ENCODE assay signal across 8 cellular contexts in the genomic region with DNA sequence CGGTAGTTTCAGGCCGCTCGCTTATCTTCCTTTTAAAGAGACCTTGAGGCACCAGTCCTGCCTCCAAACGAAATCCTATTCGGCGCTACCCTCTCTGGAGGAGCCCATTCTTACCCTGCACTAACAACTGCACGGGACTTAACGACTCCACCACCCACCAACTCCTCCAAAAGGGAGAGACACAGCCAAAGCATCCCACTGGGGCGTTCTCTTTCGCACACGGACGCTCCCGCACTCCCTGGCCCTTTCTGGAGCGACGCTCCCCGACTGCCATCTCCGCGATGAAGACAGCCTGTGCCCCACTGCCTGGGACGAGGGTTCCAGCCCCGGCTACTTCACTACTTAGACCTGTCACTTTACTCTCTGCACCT. TPM values are rescaled to one million over a fixed set of nuclear protein-coding genes. Genes with fewer than 3 reads are reported as not detected.
A peak's percentile ranks its signal among the peaks of the same experiment; 100 is the strongest.
DNase-seq lines count a peak whose midpoint lies in the region; ATAC-seq and TF ChIP-seq lines count a peak whose summit lies in the region.

No MANE protein-coding gene starts in this region.

- WGBS in ovary, 3 donors: 2 to 4% (median 2%) methylated on average over 20 of the region's 20 CpGs

- no peak for TF ChIP-seq POLR2A in ovary (IDR thresholded peaks at IDR 0.05)

- H3K4me1 ChIP-seq in ACC112 (ENCODE audit: control insufficient read depth, insufficient read depth, low read length, unreplicated experiment) (peaks cover 8% of the 10 kb centered on the region), ovary (ENCODE audit: insufficient read depth) (peaks cover 5% of the 10 kb centered on the region)

- H3K27ac ChIP-seq in ACC112 (ENCODE audit: low read depth, low read length): peak overlapping the region; percentile 74
- H3K27ac ChIP-seq in ovary: peak overlapping the region; percentile 91 to 97

- H3K9me3 ChIP-seq in ovary: no peaks in the 10 kb centered on the region

- no peak for TF ChIP-seq EP300 in ovary (IDR thresholded peaks at IDR 0.05)

- H3K27me3 Mint-ChIP-seq in T-helper 1 cell treated with Interleukin-12 subunit alpha and Interleukin-12 subunit beta and Interleukin-4 antibody, amounts not matched to agents 30 μg/mL and 1 μg/mL, for 36 hours (ENCODE audit: low read depth): no peaks in the 10 kb centered on the region

- H3K27me3 ChIP-seq in ACC112 (ENCODE audit: insufficient read depth, low read length) (no peaks in the 10 kb centered on the region), ovary (no peaks in the 10 kb centered on the region)

- intact Hi-C loops in ovary (cut with DNase I): no loop called here

- peaks cover 9% of the 10 kb centered on the region for H3K36me3 Mint-ChIP-seq in T-helper 1 cell treated with Interleukin-12 subunit alpha and Interleukin-12 subunit beta and Interleukin-4 antibody, amounts not matched to agents 30 μg/mL and 1 μg/mL, for 36 hours (ENCODE audit: low read depth)

- TF ChIP-seq CTCF in fibroblast of pulmonary artery (IDR thresholded peaks at IDR 0.05; ENCODE audit: low read length, missing control alignments) (no peak), ovary (IDR thresholded peaks at IDR 0.05) (no peak)

- DNase-seq in fibroblast of pulmonary artery (ENCODE audit: low read depth) (no peak), ovary (no peak), NCI-H446 (lab: John Stamatoyannopoulos, UW) (no peak), SHP77 treated with DMSO at 0.1 percent for 48 hours (lab: John Stamatoyannopoulos, UW) (no peak)
- DNase-seq in stimulated activated naive CD4-positive, alpha-beta T cell treated with Interleukin-2 at 50 U/mL for 16 hours (lab: John Stamatoyannopoulos, UW): no peak

- peak overlapping the region; percentile 99 for H3K4me3 Mint-ChIP-seq in T-helper 1 cell treated with Interleukin-12 subunit alpha and Interleukin-12 subunit beta and Interleukin-4 antibody, amounts not matched to agents 30 μg/mL and 1 μg/mL, for 36 hours

- H3K9me3 Mint-ChIP-seq in T-helper 1 cell treated with Interleukin-12 subunit alpha and Interleukin-12 subunit beta and Interleukin-4 antibody, amounts not matched to agents 30 μg/mL and 1 μg/mL, for 36 hours: no peaks in the 10 kb centered on the region

- H3K4me1 Mint-ChIP-seq in T-helper 1 cell treated with Interleukin-12 subunit alpha and Interleukin-12 subunit beta and Interleukin-4 antibody, amounts not matched to agents 30 μg/mL and 1 μg/mL, for 36 hours (ENCODE audit: low read depth): peaks cover 58% of the 10 kb centered on the region

- peak; percentile 2 for ATAC-seq in GM21423 (IDR thresholded peaks at IDR 0.05; ENCODE audit: unreplicated experiment)

- H3K4me3 ChIP-seq in ACC112 (ENCODE audit: low read depth, low read length) (peak overlapping the region; percentile 80), fibroblast of pulmonary artery (replicated peaks; ENCODE audit: low read depth, low read length) (peak overlapping the region; percentile 68), ovary (peak overlapping the region; percentile 76)

- peak overlapping the region; percentile 99 for H3K27ac Mint-ChIP-seq in T-helper 1 cell treated with Interleukin-12 subunit alpha and Interleukin-12 subunit beta and Interleukin-4 antibody, amounts not matched to agents 30 μg/mL and 1 μg/mL, for 36 hours

- H3K36me3 ChIP-seq in ACC112 (ENCODE audit: insufficient read depth, low read length) (no peaks in the 10 kb centered on the region), ovary (no peaks in the 10 kb centered on the region)

- H2AFZ ChIP-seq in ACC112 (ENCODE audit: low read length, unreplicated experiment): peak overlapping the region; percentile 92

- no peaks in the 10 kb centered on the region for H3K79me2 ChIP-seq in ACC112 (ENCODE audit: control insufficient read depth, insufficient read depth, low read length, unreplicated experiment)

RNA-seq across cellular contexts. Expression of a gene that starts 0.6 kb away (rescaled TPM):
- 10 to 100 TPM; 17.4 to 63.4 (median 22.7) TPM for total RNA-seq in ovary
- polyA plus RNA-seq in ovary: 10 to 100 TPM; 12.4 to 36.9 TPM

RNA-seq across cellular contexts. Expression of a gene that starts 12.6 kb away (rescaled TPM):
- 1 to 10 TPM in 2 of 7 donors, under 1 TPM in 5; 0.40 to 1.7 (median 0.70) TPM for total RNA-seq in ovary
- polyA plus RNA-seq in ovary: 1 to 10 TPM in 1 of 2 donors, under 1 TPM in 1; 0.19 to 2.2 TPM
